In genomic region chr7:461118-461452, GRCh38 we compare ENCODE assay signal across 1 cellular context.
TF ChIP-seq lines count a peak whose summit lies in the region.

No MANE protein-coding gene starts in this region.

TF ChIP-seq in H1, 55 proteins besides CTCF, POLR2A, EP300 and RAD21:
- TF ChIP-seq POU5F1 (IDR thresholded peaks at IDR 0.05; ENCODE audit: low read depth, low read length) (no peak), YY1 (IDR thresholded peaks at IDR 0.05; ENCODE audit: low read depth, low read length) (no peak), TEAD4 (IDR thresholded peaks at IDR 0.05; ENCODE audit: low read depth, low read length) (no peak), ATF3 (IDR thresholded peaks at IDR 0.05; ENCODE audit: insufficient read depth, low read depth, low read length) (no peak), RNF2 (IDR thresholded peaks at IDR 0.05; ENCODE audit: borderline replicate concordance, low read depth, low read length, missing control alignments, poor library complexity, severe bottlenecking) (no peak), MAFK (IDR thresholded peaks at IDR 0.05; ENCODE audit: low read depth, low read length) (no peak), TAF1 (IDR thresholded peaks at IDR 0.05; ENCODE audit: low read depth, low read length) (no peak), SIN3A (conservative IDR thresholded peaks at IDR 0.05 in 1 of 2, IDR thresholded peaks at IDR 0.05 in 1 of 2; ENCODE audit: low read depth in 1 of 2, low read length in 2 of 2) (no peak), BACH1 (IDR thresholded peaks at IDR 0.05; ENCODE audit: low read length) (no peak), TBP (IDR thresholded peaks at IDR 0.05; ENCODE audit: low read depth, low read length) (no peak), EGR1 (IDR thresholded peaks at IDR 0.05; ENCODE audit: borderline replicate concordance, low read depth, low read length) (no peak)
